ENCODE assay signal across 11 cellular contexts in the genomic region with DNA sequence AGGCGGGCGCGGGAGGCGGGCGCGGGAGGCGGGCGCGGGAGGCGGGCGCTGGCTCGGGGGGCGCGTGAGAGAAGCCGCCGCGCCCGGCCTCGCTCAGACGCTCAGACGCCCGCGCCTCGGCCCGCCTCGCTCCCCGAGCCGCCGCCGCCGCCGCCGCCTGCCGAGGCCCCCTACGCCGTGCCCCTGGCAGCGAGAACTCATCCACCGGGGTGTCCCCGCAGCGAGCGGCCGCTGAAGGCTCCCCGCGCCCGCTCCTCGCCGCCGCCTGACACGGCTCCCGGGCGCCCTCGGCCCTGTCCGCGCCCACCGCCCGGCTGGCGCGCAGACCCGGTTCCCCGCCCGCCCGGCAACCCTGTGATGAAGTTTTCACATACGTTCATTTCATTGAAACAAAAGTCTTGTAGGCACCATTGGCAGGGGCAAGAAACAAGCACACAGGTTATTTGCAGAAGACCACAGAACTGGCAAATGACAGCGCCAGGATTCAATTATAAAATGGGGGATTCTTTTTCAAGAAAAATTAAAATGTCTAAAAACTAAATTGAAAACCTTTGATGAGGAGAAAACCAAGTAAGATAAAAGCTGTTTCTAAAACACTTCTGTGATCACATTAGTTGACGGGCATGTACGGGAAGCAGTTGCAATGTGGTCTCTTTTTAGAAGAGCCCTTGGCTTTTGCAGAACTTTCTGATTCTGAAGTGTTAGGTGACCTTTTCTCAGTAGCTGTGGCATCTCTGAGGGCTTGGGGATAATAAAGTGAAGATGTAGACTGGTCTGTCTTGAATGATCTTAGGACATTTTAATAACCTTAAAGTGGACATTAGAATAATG. TPM values are rescaled to one million over a fixed set of nuclear protein-coding genes. Genes with fewer than 3 reads are reported as not detected.
DNase-seq lines count a peak whose midpoint lies in the region; ATAC-seq and TF ChIP-seq lines count a peak whose summit lies in the region.
"Had no signal": no experiment of that assay in that cellular context is flagged by ENCODE, and none has a peak within 500 bp of the region (broad histone marks: within the 10 kb centered on the region; RNA-seq: fewer than 3 reads in every experiment).

No MANE protein-coding gene starts in this region.

- in situ Hi-C loops in ACHN (cut with HindIII; ENCODE audit: low pct_ligation_motif_present, low pct_unique_long_range_greater_than_20kb, low sequenced_read_pairs) = no loop called here

- DNase-seq in activated naive CD4-positive, alpha-beta T cell treated with anti-CD3 and anti-CD28 coated beads, Interleukin-2, amount 10 ng/mL, durations not matched to agents 7 days and 5 days = peak; percentile 24
- DNase-seq in activated naive CD4-positive, alpha-beta T cell treated with anti-CD3 and anti-CD28 coated beads, Interleukin-2, amount 50 U/mL, for 16 hours = no peak
- no peak for DNase-seq in type B pancreatic cell (ENCODE audit: extremely low spot score, unreplicated experiment)
- DNase-seq in ACHN = no peak
- DNase-seq in amniotic stem cell (lab: John Stamatoyannopoulos, UW) = no peak
- DNase-seq: CD8-positive, alpha-beta memory T cell; kidney glomerular epithelial cell; NCI-H187 treated with DMSO at 0.1 percent for 48 hours had no signal

- no peak for ATAC-seq in activated T-helper 17 cell treated with anti-CD3 and anti-CD28 coated beads, Interleukin-2, amount 50 U/mL, for 72 hours (replicated peaks)
- ATAC-seq in HG03135 (IDR thresholded peaks at IDR 0.05; ENCODE audit: unreplicated experiment) = no peak

- H3K27me3 Mint-ChIP-seq in activated naive CD4-positive, alpha-beta T cell treated with anti-CD3 and anti-CD28 coated beads, Interleukin-2, amount 10 ng/mL, durations not matched to agents 7 days and 5 days = peaks cover 74% of the 10 kb centered on the region
- peaks cover 60% of the 10 kb centered on the region for H3K27me3 Mint-ChIP-seq in activated T-helper 17 cell treated with anti-CD3 and anti-CD28 coated beads, Interleukin-2, amount 50 U/mL, for 72 hours
- peaks cover 75% of the 10 kb centered on the region for H3K27me3 Mint-ChIP-seq in type B pancreatic cell

- peak overlapping the region; percentile 21; the same call in 1 of the 2 replicates for H3K4me3 ChIP-seq in iPS-18c (ENCODE audit: insufficient read depth, low read depth, low read length)

- no peaks in the 10 kb centered on the region for H3K9me3 Mint-ChIP-seq in activated naive CD4-positive, alpha-beta T cell treated with anti-CD3 and anti-CD28 coated beads, Interleukin-2, amount 10 ng/mL, durations not matched to agents 7 days and 5 days
- H3K9me3 Mint-ChIP-seq in activated T-helper 17 cell treated with anti-CD3 and anti-CD28 coated beads, Interleukin-2, amount 50 U/mL, for 72 hours = no peaks in the 10 kb centered on the region
- H3K9me3 Mint-ChIP-seq in type B pancreatic cell = peaks cover 7% of the 10 kb centered on the region
- H3K9me3 Mint-ChIP-seq: CD8-positive, alpha-beta memory T cell had no signal

- CTCF ChIA-PET in activated naive CD4-positive, alpha-beta T cell treated with anti-CD3 and anti-CD28 coated beads, Interleukin-2, amount 10 ng/mL, durations not matched to agents 7 days and 5 days (lab: Charles Lee) = interaction anchor here (1.1 to 1.9 kb wide), 2 partner anchors 12 to 67 kb away, joined by 3 to 6 read pairs; partner anchors contain the start of gene MZT2A

- H3K4me1 Mint-ChIP-seq in activated naive CD4-positive, alpha-beta T cell treated with anti-CD3 and anti-CD28 coated beads, Interleukin-2, amount 10 ng/mL, durations not matched to agents 7 days and 5 days = peaks cover 11% of the 10 kb centered on the region
- peaks cover 9% of the 10 kb centered on the region for H3K4me1 Mint-ChIP-seq in activated T-helper 17 cell treated with anti-CD3 and anti-CD28 coated beads, Interleukin-2, amount 50 U/mL, for 72 hours
- H3K4me1 Mint-ChIP-seq in type B pancreatic cell (ENCODE audit: unreplicated experiment) = no peaks in the 10 kb centered on the region

- peak overlapping the region; percentile 42 for H3K4me3 Mint-ChIP-seq in activated naive CD4-positive, alpha-beta T cell treated with anti-CD3 and anti-CD28 coated beads, Interleukin-2, amount 10 ng/mL, durations not matched to agents 7 days and 5 days
- peak overlapping the region; percentile 15 for H3K4me3 Mint-ChIP-seq in activated T-helper 17 cell treated with anti-CD3 and anti-CD28 coated beads, Interleukin-2, amount 50 U/mL, for 72 hours
- peak overlapping the region; percentile 70 for H3K4me3 Mint-ChIP-seq in type B pancreatic cell

- H3K9me3 ChIP-seq in iPS-18c (ENCODE audit: control insufficient read depth, insufficient read depth, low read length) = peaks cover 2% of the 10 kb centered on the region

- no peak overlapping the region for H3K27ac Mint-ChIP-seq in activated naive CD4-positive, alpha-beta T cell treated with anti-CD3 and anti-CD28 coated beads, Interleukin-2, amount 10 ng/mL, durations not matched to agents 7 days and 5 days
- no peak overlapping the region for H3K27ac Mint-ChIP-seq in activated T-helper 17 cell treated with anti-CD3 and anti-CD28 coated beads, Interleukin-2, amount 50 U/mL, for 72 hours
- no peak overlapping the region for H3K27ac Mint-ChIP-seq in type B pancreatic cell

- no peak for TF ChIP-seq CTCF in type B pancreatic cell (conservative IDR thresholded peaks at IDR 0.05)

- no peaks in the 10 kb centered on the region for H3K36me3 Mint-ChIP-seq in activated naive CD4-positive, alpha-beta T cell treated with anti-CD3 and anti-CD28 coated beads, Interleukin-2, amount 10 ng/mL, durations not matched to agents 7 days and 5 days
- no peaks in the 10 kb centered on the region for H3K36me3 Mint-ChIP-seq in activated T-helper 17 cell treated with anti-CD3 and anti-CD28 coated beads, Interleukin-2, amount 50 U/mL, for 72 hours (ENCODE audit: low read depth)
- no peaks in the 10 kb centered on the region for H3K36me3 Mint-ChIP-seq in type B pancreatic cell
- H3K36me3 Mint-ChIP-seq: CD8-positive, alpha-beta memory T cell had no signal

RNA-seq across cellular contexts. Expression of gene TUBA3D, which starts 50.5 kb away (rescaled TPM):
- total RNA-seq in activated T-helper 17 cell treated with anti-CD3 and anti-CD28 coated beads, Interleukin-2, amount 50 U/mL, for 72 hours = not detected
- total RNA-seq in type B pancreatic cell (ENCODE audit: low replicate concordance) = not detected in 2 replicates
- total RNA-seq: CD8-positive, alpha-beta memory T cell had no signal

Comparison
In these comparisons a context has a peak if more than half of its experiments do, and no peak if none do; other contexts are left out.
1. H3K4me3 Mint-ChIP-seq: peak in every context shown above with its lines; median percentile 70 in type B pancreatic cell; 42 in activated naive CD4-positive, alpha-beta T cell treated with anti-CD3 and anti-CD28 coated beads, Interleukin-2, amount 10 ng/mL, durations not matched to agents 7 days and 5 days; 15 in activated T-helper 17 cell treated with anti-CD3 and anti-CD28 coated beads, Interleukin-2, amount 50 U/mL, for 72 hours.